Comparison of ENCODE assay signal across 8 cellular contexts in genomic region chr15:75577401-75578205, GRCh38. TPM values are rescaled to one million over a fixed set of nuclear protein-coding genes. Genes with fewer than 3 reads are reported as not detected.
DNase-seq lines count a peak whose midpoint lies in the region; ATAC-seq and TF ChIP-seq lines count a peak whose summit lies in the region.

No MANE protein-coding gene starts in this region.

- H3K9me3 ChIP-seq in HUES6 (ENCODE audit: control insufficient read depth, insufficient read depth, low read depth, low read length), result no peaks in the 10 kb centered on the region

- DNase-seq in CD14-positive monocyte (ENCODE audit: low spot score), result no peak
- no peak for DNase-seq in activated T-cell treated with anti-CD3 and anti-CD28 coated beads, Interleukin-2, amount 50 U/mL, for 4 hours
- peak; percentile 17 for DNase-seq in glomerular visceral epithelial cell (ENCODE audit: extremely low spot score)
- DNase-seq in putamen (ENCODE audit: low spot score), result peak; percentile 23
- DNase-seq in NCI-H2029 treated with DMSO at 0.1 percent for 48 hours (lab: John Stamatoyannopoulos, UW), result no peak
- DNase-seq in GM13977 (ENCODE audit: low spot score), result no peak

- TF ChIP-seq CTCF in CD14-positive monocyte (IDR thresholded peaks at IDR 0.05), result no peak
- no peak for TF ChIP-seq CTCF in GM13977 (IDR thresholded peaks at IDR 0.05; ENCODE audit: extremely low read depth, insufficient read depth, missing control alignments)

- peak overlapping the region; percentile 94 to 95 for H3K4me3 Mint-ChIP-seq in CD14-positive monocyte
- peak overlapping the region; percentile 91 for H3K4me3 Mint-ChIP-seq in activated T-cell treated with anti-CD3 and anti-CD28 coated beads, Interleukin-2, amount 50 U/mL, for 4 hours

- H3K4me1 ChIP-seq in HUES6 (ENCODE audit: control insufficient read depth, insufficient read depth, low read length), result peaks cover 29% of the 10 kb centered on the region

- peaks cover 0 to 2% (median 0%) of the 10 kb centered on the region in 7 donors for H3K9me3 Mint-ChIP-seq in CD14-positive monocyte
- no peaks in the 10 kb centered on the region for H3K9me3 Mint-ChIP-seq in activated T-cell treated with anti-CD3 and anti-CD28 coated beads, Interleukin-2, amount 50 U/mL, for 4 hours

- H3K9ac ChIP-seq in HUES6 (ENCODE audit: low read length), result peak overlapping the region; percentile 97

- peak overlapping the region; percentile 88 for H3K4me3 ChIP-seq in HUES6 (ENCODE audit: low read depth, low read length)

- H3K36me3 Mint-ChIP-seq in CD14-positive monocyte, result peaks cover 4 to 5% of the 10 kb centered on the region in 2 donors
- H3K36me3 Mint-ChIP-seq in activated T-cell treated with anti-CD3 and anti-CD28 coated beads, Interleukin-2, amount 50 U/mL, for 4 hours (ENCODE audit: insufficient read depth), result peaks cover 3% of the 10 kb centered on the region

- no peaks in the 10 kb centered on the region; the same call in 1 of the 2 replicates for H3K36me3 ChIP-seq in HUES6 (ENCODE audit: control insufficient read depth, insufficient read depth, low read length)

- in situ Hi-C loops in GM13977 (cut with MboI; ENCODE audit: low pct_unique_long_range_greater_than_20kb, low sequenced_read_pairs, unreplicated experiment), result no loop called here

- peaks cover 43% of the 10 kb centered on the region for H3K4me1 Mint-ChIP-seq in CD14-positive monocyte
- H3K4me1 Mint-ChIP-seq in activated T-cell treated with anti-CD3 and anti-CD28 coated beads, Interleukin-2, amount 50 U/mL, for 4 hours (ENCODE audit: low read depth), result peaks cover 25% of the 10 kb centered on the region

- peaks cover 0 to 1% (median 0%) of the 10 kb centered on the region in 3 donors for H3K27me3 Mint-ChIP-seq in CD14-positive monocyte (ENCODE audit: low read depth in 3 of 3)
- H3K27me3 Mint-ChIP-seq in activated T-cell treated with anti-CD3 and anti-CD28 coated beads, Interleukin-2, amount 50 U/mL, for 4 hours (ENCODE audit: low read depth), result no peaks in the 10 kb centered on the region

- H3K27ac ChIP-seq in HUES6 (ENCODE audit: low read depth, low read length), result peak overlapping the region; percentile 97; the same call in 1 of the 2 replicates

- H3K27me3 ChIP-seq in HUES6 (ENCODE audit: control insufficient read depth, insufficient read depth, low read length), result no peaks in the 10 kb centered on the region

- no peak for ATAC-seq in activated T-cell treated with anti-CD3 and anti-CD28 coated beads, Interleukin-2, amount 50 U/mL, for 4 hours
- no peak for ATAC-seq in HG03378 (IDR thresholded peaks at IDR 0.05; ENCODE audit: unreplicated experiment)

- peak overlapping the region; percentile 72 to 90 (median 88) for H3K27ac Mint-ChIP-seq in CD14-positive monocyte

- intact Hi-C loops in CD14-positive monocyte (cut with micrococcal nuclease), result loop anchor here in 1 of 2 donors (2.0 to 5.0 kb wide), 2 partner anchors 50 to 69 kb away; partner anchors contain the start of genes SNUPN and SNX33

RNA-seq across cellular contexts. Expression of gene PTPN9, which starts 1.5 kb away (rescaled TPM):
- 10 to 100 TPM; 21.1 to 28.0 TPM for polyA plus RNA-seq in CD14-positive monocyte
- 10 to 100 TPM; 11.2 to 14.9 (median 14.4) TPM for total RNA-seq in activated T-cell treated with anti-CD3 and anti-CD28 coated beads, Interleukin-2, amount 50 U/mL, for 4 hours

RNA-seq across cellular contexts. Expression of gene SNUPN, which starts 47.9 kb away (rescaled TPM):
- polyA plus RNA-seq in CD14-positive monocyte, result 10 to 100 TPM; 29.3 to 31.8 TPM
- total RNA-seq in activated T-cell treated with anti-CD3 and anti-CD28 coated beads, Interleukin-2, amount 50 U/mL, for 4 hours, result 10 to 100 TPM; 32.1 to 35.7 (median 32.8) TPM

Comparison
In these comparisons a context has a peak if more than half of its experiments do, and no peak if none do; other contexts are left out.
1. DNase-seq: peak in glomerular visceral epithelial cell (single experiment) and putamen (single experiment); none in CD14-positive monocyte (single experiment), activated T-cell treated with anti-CD3 and anti-CD28 coated beads, Interleukin-2, amount 50 U/mL, for 4 hours (single experiment), NCI-H2029 treated with DMSO at 0.1 percent for 48 hours (single experiment) and GM13977 (single experiment).